ENCODE assay signal across 20 cellular contexts in genomic region chr5:3522491-3522890, GRCh38.
"Had no signal": no experiment of that assay in that cellular context is flagged by ENCODE, and none has a peak within 500 bp of the region (broad histone marks: within the 10 kb centered on the region; RNA-seq: fewer than 3 reads in every experiment).

No MANE protein-coding gene starts in this region.

- DNase-seq: hippocampal formation; hypothalamus; immature natural killer cell; islet precursor cell; kidney; kidney glomerular epithelial cell; left cardiac atrium; left colon; left lung; left ventricle myocardium inferior; left ventricle myocardium superior; lower lobe of right lung; mammary epithelial cell; mesenchymal stem cell; mesendoderm; midbrain; mucosa of descending colon; naive B cell; naive thymus-derived CD4-positive, alpha-beta T cell had no signal

- ATAC-seq: left cardiac atrium; left colon; left lobe of liver; left lung; left ventricle myocardium superior; lower lobe of right lung; mucosa of descending colon; naive thymus-derived CD4-positive, alpha-beta T cell had no signal
